In the genomic region with DNA sequence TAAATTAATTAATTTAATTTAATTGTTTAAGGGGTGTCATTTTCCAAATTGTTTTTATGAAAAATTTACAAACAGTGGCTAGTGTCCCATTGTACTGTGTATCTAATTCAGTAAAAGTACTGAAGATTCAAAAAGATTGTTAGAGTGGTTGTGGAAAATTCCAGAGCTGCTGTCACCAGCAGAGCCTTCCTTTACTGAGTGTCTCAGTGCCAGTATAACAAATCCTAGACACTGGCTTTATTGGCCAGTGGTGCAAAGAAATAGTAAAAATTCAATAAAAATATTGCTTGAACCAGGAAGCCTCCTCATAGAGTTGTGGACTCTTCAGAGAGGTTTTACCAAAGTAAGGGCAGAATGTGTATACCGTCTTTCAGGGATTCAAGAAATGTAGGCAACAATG, we compare ENCODE assay signal across 26 cellular contexts.
"Had no signal": no experiment of that assay in that cellular context is flagged by ENCODE, and none has a peak within 500 bp of the region (broad histone marks: within the 10 kb centered on the region; RNA-seq: fewer than 3 reads in every experiment).

No MANE protein-coding gene starts in this region.

- H3K36me3 Mint-ChIP-seq: activated CD4-positive, alpha-beta memory T cell treated with anti-CD3 and anti-CD28 coated beads for 36 hours; activated naive CD8-positive, alpha-beta T cell treated with anti-CD3 and anti-CD28 coated beads, Interleukin-2, amount 10 ng/mL, durations not matched to agents 7 days and 5 days; mesothelial cell of epicardium; type B pancreatic cell had no signal

- H3K27me3 ChIP-seq: gastroesophageal sphincter, pancreas, vagina had no signal

- H3K4me3 ChIP-seq: gastroesophageal sphincter, pancreas, vagina had no signal

- H3K27me3 Mint-ChIP-seq: activated CD4-positive, alpha-beta memory T cell treated with anti-CD3 and anti-CD28 coated beads for 36 hours; central memory CD8-positive, alpha-beta T cell; type B pancreatic cell had no signal

- H3K27ac ChIP-seq: gastroesophageal sphincter, pancreas, vagina had no signal

- H3K9me3 Mint-ChIP-seq: activated CD4-positive, alpha-beta memory T cell treated with anti-CD3 and anti-CD28 coated beads for 36 hours; activated naive CD8-positive, alpha-beta T cell treated with anti-CD3 and anti-CD28 coated beads, Interleukin-2, amount 10 ng/mL, durations not matched to agents 7 days and 5 days; central memory CD8-positive, alpha-beta T cell; mesothelial cell of epicardium; neural crest cell had no signal

- H3K27ac Mint-ChIP-seq: activated CD4-positive, alpha-beta memory T cell treated with anti-CD3 and anti-CD28 coated beads for 36 hours; activated CD4-positive, alpha-beta T cell treated with anti-CD3 and anti-CD28 coated beads, Interleukin-2, amount 10 ng/mL, durations not matched to agents 24 days and 14 days; activated naive CD4-positive, alpha-beta T cell treated with anti-CD3 and anti-CD28 coated beads for 36 hours; activated naive CD8-positive, alpha-beta T cell treated with anti-CD3 and anti-CD28 coated beads, Interleukin-2, amount 10 ng/mL, durations not matched to agents 7 days and 5 days; activated T-helper 1 cell treated with anti-CD3 and anti-CD28 coated beads, Interleukin-12 subunit alpha, Interleukin-12 subunit beta, Interleukin-2, Interleukin-4 antibody, amounts not matched to agents 30 ng/mL and 10 ng/mL and 1 ng/mL, durations not matched to agents 14 hours and 24 hours and 36 hours; mesothelial cell of epicardium; naive thymus-derived CD4-positive, alpha-beta T cell; type B pancreatic cell had no signal

- DNase-seq: activated CD4-positive, alpha-beta memory T cell treated with anti-CD3 and anti-CD28 coated beads for 36 hours; activated CD4-positive, alpha-beta T cell treated with anti-CD3 and anti-CD28 coated beads, Interleukin-2, amount 10 ng/mL, durations not matched to agents 24 days and 14 days; activated CD4-positive, CD25-positive, alpha-beta regulatory T cell treated with anti-CD3 and anti-CD28 coated beads, Interleukin-2, amount 50 U/mL, for 72 hours; activated CD8-positive, alpha-beta memory T cell treated with anti-CD3 and anti-CD28 coated beads, Interleukin-2, amount 50 U/mL, for 4 hours; activated effector memory CD4-positive, alpha-beta T cell treated with anti-CD3 and anti-CD28 coated beads, Interleukin-2, amount 50 U/mL, for 16 hours; activated naive CD4-positive, alpha-beta T cell treated with anti-CD3 and anti-CD28 coated beads for 36 hours; activated naive CD8-positive, alpha-beta T cell treated with anti-CD3 and anti-CD28 coated beads, Interleukin-2, amount 10 ng/mL, durations not matched to agents 7 days and 5 days; activated T-cell treated with anti-CD3 and anti-CD28 coated beads, Interleukin-2, amount 50 U/mL, for 1 hour; effector memory CD4-positive, alpha-beta T cell; erythroblast; head of caudate nucleus; left ventricle myocardium superior; naive thymus-derived CD4-positive, alpha-beta T cell; pancreas; psoas muscle; stimulated activated CD4-positive, alpha-beta T cell treated with anti-CD3 and anti-CD28 coated beads, Interleukin-15, amount 100 ng/mL, for 24 hours; stimulated activated CD4-positive, alpha-beta T cell treated with anti-CD3 and anti-CD28 coated beads, Interleukin-2, amount 100 ng/mL, for 24 hours; stimulated activated naive CD4-positive, alpha-beta T cell treated with Interleukin-2 at 50 U/mL for 16 hours; T-helper 2 cell had no signal

- H3K9me3 ChIP-seq: gastroesophageal sphincter, pancreas, psoas muscle, vagina had no signal

- H3K4me3 Mint-ChIP-seq: activated CD4-positive, alpha-beta memory T cell treated with anti-CD3 and anti-CD28 coated beads for 36 hours; activated CD4-positive, alpha-beta T cell treated with anti-CD3 and anti-CD28 coated beads, Interleukin-2, amount 10 ng/mL, durations not matched to agents 24 days and 14 days; activated naive CD4-positive, alpha-beta T cell treated with anti-CD3 and anti-CD28 coated beads for 36 hours; activated naive CD8-positive, alpha-beta T cell treated with anti-CD3 and anti-CD28 coated beads, Interleukin-2, amount 10 ng/mL, durations not matched to agents 7 days and 5 days; activated T-helper 1 cell treated with anti-CD3 and anti-CD28 coated beads, Interleukin-12 subunit alpha, Interleukin-12 subunit beta, Interleukin-2, Interleukin-4 antibody, amounts not matched to agents 30 ng/mL and 10 ng/mL and 1 ng/mL, durations not matched to agents 14 hours and 24 hours and 36 hours; central memory CD8-positive, alpha-beta T cell; mesothelial cell of epicardium; naive thymus-derived CD4-positive, alpha-beta T cell; neural crest cell; type B pancreatic cell had no signal

- H3K36me3 ChIP-seq: gastroesophageal sphincter, pancreas, vagina had no signal

- ATAC-seq: gastroesophageal sphincter; left ventricle myocardium superior; naive thymus-derived CD4-positive, alpha-beta T cell; pancreas; psoas muscle had no signal
